1 cellular context compared by ENCODE assay signal in genomic region chr11:27012254-27012921, GRCh38.
TF ChIP-seq lines count a peak whose summit lies in the region.

No MANE protein-coding gene starts in this region.

TF ChIP-seq in GM12878, 131 proteins besides CTCF, POLR2A, EP300 and RAD21:
- no peak for TF ChIP-seq HCFC1 (IDR thresholded peaks at IDR 0.05; ENCODE audit: low read length)
- TF ChIP-seq, protein P1, sequence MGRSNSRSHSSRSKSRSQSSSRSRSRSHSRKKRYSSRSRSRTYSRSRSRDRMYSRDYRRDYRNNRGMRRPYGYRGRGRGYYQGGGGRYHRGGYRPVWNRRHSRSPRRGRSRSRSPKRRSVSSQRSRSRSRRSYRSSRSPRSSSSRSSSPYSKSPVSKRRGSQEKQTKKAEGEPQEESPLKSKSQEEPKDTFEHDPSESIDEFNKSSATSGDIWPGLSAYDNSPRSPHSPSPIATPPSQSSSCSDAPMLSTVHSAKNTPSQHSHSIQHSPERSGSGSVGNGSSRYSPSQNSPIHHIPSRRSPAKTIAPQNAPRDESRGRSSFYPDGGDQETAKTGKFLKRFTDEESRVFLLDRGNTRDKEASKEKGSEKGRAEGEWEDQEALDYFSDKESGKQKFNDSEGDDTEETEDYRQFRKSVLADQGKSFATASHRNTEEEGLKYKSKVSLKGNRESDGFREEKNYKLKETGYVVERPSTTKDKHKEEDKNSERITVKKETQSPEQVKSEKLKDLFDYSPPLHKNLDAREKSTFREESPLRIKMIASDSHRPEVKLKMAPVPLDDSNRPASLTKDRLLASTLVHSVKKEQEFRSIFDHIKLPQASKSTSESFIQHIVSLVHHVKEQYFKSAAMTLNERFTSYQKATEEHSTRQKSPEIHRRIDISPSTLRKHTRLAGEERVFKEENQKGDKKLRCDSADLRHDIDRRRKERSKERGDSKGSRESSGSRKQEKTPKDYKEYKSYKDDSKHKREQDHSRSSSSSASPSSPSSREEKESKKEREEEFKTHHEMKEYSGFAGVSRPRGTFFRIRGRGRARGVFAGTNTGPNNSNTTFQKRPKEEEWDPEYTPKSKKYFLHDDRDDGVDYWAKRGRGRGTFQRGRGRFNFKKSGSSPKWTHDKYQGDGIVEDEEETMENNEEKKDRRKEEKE (IDR thresholded peaks at IDR 0.05): no peak
- TF ChIP-seq, protein P2, sequence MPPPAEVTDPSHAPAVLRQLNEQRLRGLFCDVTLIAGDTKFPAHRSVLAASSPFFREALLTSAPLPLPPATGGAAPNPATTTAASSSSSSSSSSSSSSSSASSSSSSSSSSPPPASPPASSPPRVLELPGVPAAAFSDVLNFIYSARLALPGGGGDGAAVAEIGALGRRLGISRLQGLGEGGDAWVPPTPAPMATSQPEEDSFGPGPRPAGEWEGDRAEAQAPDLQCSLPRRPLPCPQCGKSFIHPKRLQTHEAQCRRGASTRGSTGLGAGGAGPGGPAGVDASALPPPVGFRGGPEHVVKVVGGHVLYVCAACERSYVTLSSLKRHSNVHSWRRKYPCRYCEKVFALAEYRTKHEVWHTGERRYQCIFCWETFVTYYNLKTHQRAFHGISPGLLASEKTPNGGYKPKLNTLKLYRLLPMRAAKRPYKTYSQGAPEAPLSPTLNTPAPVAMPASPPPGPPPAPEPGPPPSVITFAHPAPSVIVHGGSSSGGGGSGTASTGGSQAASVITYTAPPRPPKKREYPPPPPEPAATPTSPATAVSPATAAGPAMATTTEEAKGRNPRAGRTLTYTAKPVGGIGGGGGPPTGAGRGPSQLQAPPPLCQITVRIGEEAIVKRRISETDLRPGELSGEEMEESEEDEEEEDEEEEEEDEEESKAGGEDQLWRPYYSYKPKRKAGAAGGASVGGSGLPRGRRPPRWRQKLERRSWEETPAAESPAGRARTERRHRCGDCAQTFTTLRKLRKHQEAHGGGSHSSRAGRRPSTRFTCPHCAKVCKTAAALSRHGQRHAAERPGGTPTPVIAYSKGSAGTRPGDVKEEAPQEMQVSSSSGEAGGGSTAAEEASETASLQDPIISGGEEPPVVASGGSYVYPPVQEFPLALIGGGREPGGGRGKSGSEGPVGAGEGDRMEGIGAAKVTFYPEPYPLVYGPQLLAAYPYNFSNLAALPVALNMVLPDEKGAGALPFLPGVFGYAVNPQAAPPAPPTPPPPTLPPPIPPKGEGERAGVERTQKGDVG (CRISPR knock-in tag; IDR thresholded peaks at IDR 0.05): no peak
- TF ChIP-seq RELB (IDR thresholded peaks at IDR 0.05; ENCODE audit: low read depth): no peak
- TF ChIP-seq KDM1A (IDR thresholded peaks at IDR 0.05; ENCODE audit: borderline replicate concordance): no peak
- TF ChIP-seq, protein P3, sequence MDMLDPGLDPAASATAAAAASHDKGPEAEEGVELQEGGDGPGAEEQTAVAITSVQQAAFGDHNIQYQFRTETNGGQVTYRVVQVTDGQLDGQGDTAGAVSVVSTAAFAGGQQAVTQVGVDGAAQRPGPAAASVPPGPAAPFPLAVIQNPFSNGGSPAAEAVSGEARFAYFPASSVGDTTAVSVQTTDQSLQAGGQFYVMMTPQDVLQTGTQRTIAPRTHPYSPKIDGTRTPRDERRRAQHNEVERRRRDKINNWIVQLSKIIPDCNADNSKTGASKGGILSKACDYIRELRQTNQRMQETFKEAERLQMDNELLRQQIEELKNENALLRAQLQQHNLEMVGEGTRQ (IDR thresholded peaks at IDR 0.05; ENCODE audit: borderline replicate concordance, low read depth, low read length): no peak
